Comparison of ENCODE assay signal across 18 cellular contexts in genomic region chr1:171910786-171911185, GRCh38.
DNase-seq lines count a peak whose midpoint lies in the region; ATAC-seq and TF ChIP-seq lines count a peak whose summit lies in the region.
"Had no signal": no experiment of that assay in that cellular context is flagged by ENCODE, and none has a peak within 500 bp of the region (broad histone marks: within the 10 kb centered on the region; RNA-seq: fewer than 3 reads in every experiment).

No MANE protein-coding gene starts in this region.

- no peaks in the 10 kb centered on the region for H3K9me3 ChIP-seq in H9 (ENCODE audit: control insufficient read depth, low read depth, low read length)
- no peaks in the 10 kb centered on the region for H3K9me3 ChIP-seq in NT2/D1 (ENCODE audit: insufficient read depth, low read length)
- H3K9me3 ChIP-seq in upper lobe of left lung: no peaks in the 10 kb centered on the region
- H3K9me3 ChIP-seq: Caco-2, SK-N-SH had no signal

- WGBS in H9 (ENCODE audit: extremely low coverage, insufficient read length, low lambda C conversion rate): no CpG with 5 or more reads among the region's 2 CpGs
- 54 to 71% methylated on average over 2 of the region's 2 CpGs for WGBS in upper lobe of left lung, 2 donors

- H3K4me3 ChIP-seq in NT2/D1 (ENCODE audit: insufficient read length, low read depth): no peak overlapping the region
- no peak overlapping the region for H3K4me3 ChIP-seq in dorsolateral prefrontal cortex
- H3K4me3 ChIP-seq in upper lobe of left lung: no peak overlapping the region
- H3K4me3 ChIP-seq: GM12878 had no signal

- H3K56ac ChIP-seq in H9 (ENCODE audit: insufficient read length, low read depth, low read length): no peak overlapping the region

- no peak overlapping the region for H3K23ac ChIP-seq in H9 (ENCODE audit: insufficient read length, low read depth, low read length)

- DNase-seq in H9: no peak
- peak; percentile 9 for DNase-seq in NT2/D1 (ENCODE audit: low read depth, low spot score)
- DNase-seq in dorsolateral prefrontal cortex: no peak
- peak; percentile 83 for DNase-seq in myocyte (ENCODE audit: low read depth)
- no peak for DNase-seq in NCI-H146 treated with DMSO at 0.1 percent for 48 hours (lab: John Stamatoyannopoulos, UW; ENCODE audit: unreplicated experiment)
- DNase-seq in DMS53 (lab: John Stamatoyannopoulos, UW): no peak
- no peak for DNase-seq in upper lobe of left lung
- DNase-seq: AML-193; Caco-2; GOT3; Karpas-422; NCI-H2029; NCI-H524 treated with DMSO at 0.1 percent for 48 hours; NK-92 treated with Interleukin-12 subunit alpha and Interleukin-12 subunit beta, amount 100 ng/mL, for 24 hours; SK-N-SH had no signal

- intact Hi-C loops in dorsolateral prefrontal cortex (cut with DNase I): loop anchor here (5.0 kb wide), 2 partner anchors 68 to 72 kb away; partner anchors contain the start of gene DNM3 (in 1 of the 2)

- ATAC-seq in GM19023 (IDR thresholded peaks at IDR 0.05; ENCODE audit: unreplicated experiment): no peak
- ATAC-seq in upper lobe of left lung (ENCODE audit: low FRiP score in 2 of 2): no peak
- ATAC-seq: GM12878, Right ventricle myocardium inferior had no signal

- no peak overlapping the region for H3K14ac ChIP-seq in H9 (ENCODE audit: insufficient read depth, low read length)

- H2AK5ac ChIP-seq in H9 (ENCODE audit: insufficient read length, low read length): no peak overlapping the region

- no peak overlapping the region for H3K4ac ChIP-seq in H9 (ENCODE audit: low read depth, low read length)

- no peak overlapping the region for H4K91ac ChIP-seq in H9 (ENCODE audit: insufficient read length, low read depth, low read length)

- H3K9me3 Mint-ChIP-seq in H9: no peaks in the 10 kb centered on the region

- no peaks in the 10 kb centered on the region for H3K79me2 ChIP-seq in H9 (ENCODE audit: insufficient read depth, low read length)

- H3K4me1 ChIP-seq in H9 (ENCODE audit: insufficient read depth, low read length) (peaks cover 15% of the 10 kb centered on the region; the same call in 1 of the 2 replicates), NT2/D1 (ENCODE audit: insufficient read depth, insufficient read length) (no peaks in the 10 kb centered on the region), upper lobe of left lung (peaks cover 6 to 21% (median 12%) of the 10 kb centered on the region in 4 donors)
- H3K4me1 ChIP-seq: Caco-2 had no signal

- no peaks in the 10 kb centered on the region for H3K23me2 ChIP-seq in H9 (ENCODE audit: insufficient read length, low read depth, low read length, poor library complexity, severe bottlenecking)

- TF ChIP-seq EP300 in upper lobe of left lung (IDR thresholded peaks at IDR 0.05): no peak

- TF ChIP-seq CTCF in H9 (conservative IDR thresholded peaks at IDR 0.05) (no peak), dorsolateral prefrontal cortex (IDR thresholded peaks at IDR 0.05 in 54 of 56, conservative IDR thresholded peaks at IDR 0.05 in 2 of 56; ENCODE audit: low read depth in 1 of 56, partially characterized antibody in 56 of 56) (no peak), upper lobe of left lung (IDR thresholded peaks at IDR 0.05) (no peak)

- H3K27me3 Mint-ChIP-seq in H9 (ENCODE audit: low read depth): no peaks in the 10 kb centered on the region

- TF ChIP-seq POLR2A in upper lobe of left lung (IDR thresholded peaks at IDR 0.05): no peak

- H3K27ac Mint-ChIP-seq in H9: peak overlapping the region in 2 of 3 experiments; percentile 72 to 96; a peak in 5 of 7 replicates

- no peak overlapping the region for H2BK20ac ChIP-seq in H9 (ENCODE audit: low read depth, low read length, poor library complexity, severe bottlenecking)

- H3K36me3 Mint-ChIP-seq in H9 (ENCODE audit: insufficient read depth in 1 of 3, low read depth in 3 of 3): no peaks in the 10 kb centered on the region

- H2BK15ac ChIP-seq in H9 (ENCODE audit: low read depth, low read length): no peak overlapping the region

- peak overlapping the region; percentile 83 for H3K27ac ChIP-seq in H9 (ENCODE audit: insufficient read length, low read depth, low read length)
- H3K27ac ChIP-seq in dorsolateral prefrontal cortex: peak overlapping the region in 37 of 59 donors; percentile 22 to 89 (median 66)
- H3K27ac ChIP-seq in upper lobe of left lung: no peak overlapping the region

- H3K4me1 Mint-ChIP-seq in H9: peaks cover 33 to 37% of the 10 kb centered on the region in 2 experiments

- no peak overlapping the region for H3K4me3 Mint-ChIP-seq in H9

- H2BK12ac ChIP-seq in H9 (ENCODE audit: insufficient read length, low read depth, low read length): no peak overlapping the region

- no peak overlapping the region for H3K9ac ChIP-seq in H9 (ENCODE audit: extremely low read depth, insufficient read length, low read length)
- H3K9ac ChIP-seq in NT2/D1 (ENCODE audit: insufficient read length, low read depth): no peak overlapping the region
- H3K9ac ChIP-seq: SK-N-SH had no signal

- H3K36me3 ChIP-seq in NT2/D1 (ENCODE audit: insufficient read depth, insufficient read length, low read length) (no peaks in the 10 kb centered on the region), upper lobe of left lung (no peaks in the 10 kb centered on the region)

- H3K4me2 ChIP-seq in H9 (ENCODE audit: insufficient read depth, insufficient read length, low read length): peak overlapping the region; percentile 28
- H3K4me2 ChIP-seq: SK-N-SH had no signal

- H3K79me1 ChIP-seq in H9 (ENCODE audit: insufficient read depth, low read depth, low read length, poor library complexity, severe bottlenecking): no peaks in the 10 kb centered on the region

- H2AFZ ChIP-seq in H9 (ENCODE audit: low read length): no peak overlapping the region

- no peak overlapping the region for H4K5ac ChIP-seq in H9 (ENCODE audit: insufficient read length, low read depth, low read length)

- H3K27me3 ChIP-seq in H9 (ENCODE audit: insufficient read depth, low read length) (no peaks in the 10 kb centered on the region), NT2/D1 (ENCODE audit: insufficient read depth, insufficient read length) (no peaks in the 10 kb centered on the region), dorsolateral prefrontal cortex (no peaks in the 10 kb centered on the region), upper lobe of left lung (no peaks in the 10 kb centered on the region)

- H4K20me1 ChIP-seq in H9 (ENCODE audit: control insufficient read depth, insufficient read depth, insufficient read length): no peaks in the 10 kb centered on the region

- no peak overlapping the region for H2BK5ac ChIP-seq in H9 (ENCODE audit: insufficient read length, low read length)

- no peak overlapping the region for H4K8ac ChIP-seq in H9 (replicated peaks; ENCODE audit: insufficient read length, low read depth, low read length)

- H3T11ph ChIP-seq in H9 (ENCODE audit: low read length): no peak overlapping the region

- H3K18ac ChIP-seq in H9 (ENCODE audit: insufficient read length, low read depth, low read length): no peak overlapping the region

- H2BK120ac ChIP-seq in H9 (ENCODE audit: low read depth, low read length, poor library complexity, severe bottlenecking): no peak overlapping the region

Comparison
In these comparisons a context has a peak if more than half of its experiments do, and no peak if none do; other contexts are left out.
1. DNase-seq: peak in NT2/D1 (single experiment) and myocyte (single experiment); none in H9 (single experiment), dorsolateral prefrontal cortex (0 of 10), NCI-H146 treated with DMSO at 0.1 percent for 48 hours (single experiment), DMS53 (single experiment) and upper lobe of left lung (0 of 2).
2. H3K27ac ChIP-seq: peak in H9 (single experiment) and dorsolateral prefrontal cortex (37 of 59); none in upper lobe of left lung (0 of 4).